Comparison of ENCODE assay signal across 27 cellular contexts in genomic region chr10:14304029-14304428, GRCh38.
"Had no signal": no experiment of that assay in that cellular context is flagged by ENCODE, and none has a peak within 500 bp of the region (broad histone marks: within the 10 kb centered on the region; RNA-seq: fewer than 3 reads in every experiment).

No MANE protein-coding gene starts in this region.

- H3K4me3 ChIP-seq: adrenal gland, breast epithelium, coronary artery, dorsolateral prefrontal cortex had no signal

- H3K27me3 ChIP-seq: adrenal gland, breast epithelium had no signal

- DNase-seq: activated CD4-positive, alpha-beta memory T cell treated with anti-CD3 and anti-CD28 coated beads for 36 hours; activated CD4-positive, alpha-beta T cell treated with anti-CD3 and anti-CD28 coated beads for 36 hours; activated CD4-positive, alpha-beta T cell treated with anti-CD3 and anti-CD28 coated beads, Interleukin-2, amount 10 ng/mL, durations not matched to agents 24 days and 14 days; activated CD4-positive, CD25-positive, alpha-beta regulatory T cell; activated CD4-positive, CD25-positive, alpha-beta regulatory T cell treated with anti-CD3 and anti-CD28 coated beads, Interleukin-2, amount 50 U/mL, for 72 hours; activated CD8-positive, alpha-beta memory T cell treated with anti-CD3 and anti-CD28 coated beads, Interleukin-2, amount 10 ng/mL, durations not matched to agents 7 days and 5 days; activated CD8-positive, alpha-beta memory T cell treated with anti-CD3 and anti-CD28 coated beads, Interleukin-2, amount 50 U/mL, for 4 hours; activated CD8-positive, alpha-beta T cell treated with anti-CD3 and anti-CD28 coated beads, Interleukin-2, amount 10 ng/mL, durations not matched to agents 7 days and 5 days; activated effector memory CD4-positive, alpha-beta T cell treated with anti-CD3 and anti-CD28 coated beads, Interleukin-2, amount 50 U/mL, for 16 hours; activated naive CD4-positive, alpha-beta T cell treated with anti-CD3 and anti-CD28 coated beads for 36 hours; activated naive CD8-positive, alpha-beta T cell treated with anti-CD3 and anti-CD28 coated beads for 36 hours; activated naive CD8-positive, alpha-beta T cell treated with anti-CD3 and anti-CD28 coated beads, Interleukin-2, amount 50 U/mL, for 24 hours; activated T-cell treated with anti-CD3 and anti-CD28 coated beads, Interleukin-2, amount 50 U/mL, for 1 hour; activated T-cell treated with anti-CD3 and anti-CD28 coated beads, Interleukin-2, amount 50 U/mL, for 48 hours; adrenal gland; amygdala; aorta; effector memory CD4-positive, alpha-beta T cell; endodermal cell; head of caudate nucleus; T-helper 1 cell; T-helper 17 cell had no signal

- FAIRE-seq: frontal cortex had no signal

- H3K36me3 ChIP-seq: adrenal gland, breast epithelium had no signal

- H3K4me1 ChIP-seq: adrenal gland, breast epithelium had no signal

- H3K27ac ChIP-seq: adrenal gland, breast epithelium, coronary artery had no signal

- H3K9me3 ChIP-seq: adrenal gland, breast epithelium had no signal

- ATAC-seq: activated CD4-positive, alpha-beta T cell treated with anti-CD3 and anti-CD28 coated beads for 36 hours; activated CD8-positive, alpha-beta memory T cell treated with anti-CD3 and anti-CD28 coated beads, Interleukin-2, amount 10 ng/mL, durations not matched to agents 7 days and 5 days; activated CD8-positive, alpha-beta T cell treated with anti-CD3 and anti-CD28 coated beads, Interleukin-2, amount 10 ng/mL, durations not matched to agents 7 days and 5 days; activated naive CD8-positive, alpha-beta T cell treated with anti-CD3 and anti-CD28 coated beads, Interleukin-2, amount 50 U/mL, for 24 hours; esophagus mucosa; T-helper 17 cell had no signal
